Comparison of ENCODE assay signal across 8 cellular contexts in genomic region chr4:2364654-2365053, GRCh38. TPM values are rescaled to one million over a fixed set of nuclear protein-coding genes. Genes with fewer than 3 reads are reported as not detected.
DNase-seq lines count a peak whose midpoint lies in the region; ATAC-seq and TF ChIP-seq lines count a peak whose summit lies in the region.

No MANE protein-coding gene starts in this region.

- H3K14ac ChIP-seq in H9 (ENCODE audit: insufficient read depth, low read length) = no peak overlapping the region

- H3K36me3 Mint-ChIP-seq in activated naive CD8-positive, alpha-beta T cell treated with anti-CD3 and anti-CD28 coated beads, Interleukin-2, amount 10 ng/mL, durations not matched to agents 7 days and 5 days = no peaks in the 10 kb centered on the region
- no peaks in the 10 kb centered on the region; a peak in 2 of 7 replicates for H3K36me3 Mint-ChIP-seq in H9 (ENCODE audit: insufficient read depth in 1 of 3, low read depth in 3 of 3)

- H3K4me3 ChIP-seq in kidney epithelial cell (ENCODE audit: low read depth, low read length) = peak overlapping the region; percentile 45

- TF ChIP-seq CTCF in kidney epithelial cell (IDR thresholded peaks at IDR 0.05; ENCODE audit: insufficient read depth, low read length, poor library complexity, severe bottlenecking) (no peak), H9 (conservative IDR thresholded peaks at IDR 0.05) (no peak)

- H3K56ac ChIP-seq in H9 (ENCODE audit: insufficient read length, low read depth, low read length) = no peak overlapping the region

- POLR2A ChIA-PET in activated naive CD8-positive, alpha-beta T cell treated with anti-CD3 and anti-CD28 coated beads, Interleukin-2, amount 10 ng/mL, durations not matched to agents 7 days and 5 days (lab: Charles Lee) = no interaction called here

- H3K23ac ChIP-seq in H9 (ENCODE audit: insufficient read length, low read depth, low read length) = no peak overlapping the region

- no peak overlapping the region for H3K4me2 ChIP-seq in H9 (ENCODE audit: insufficient read depth, insufficient read length, low read length)

- DNase-seq in T-helper 1 cell (peak; percentile 33 to 62 (median 45)), kidney epithelial cell (ENCODE audit: low read depth) (no peak), H9 (no peak)
- peak; percentile 79 for DNase-seq in activated naive CD8-positive, alpha-beta T cell treated with anti-CD3 and anti-CD28 coated beads, Interleukin-2, amount 10 ng/mL, durations not matched to agents 7 days and 5 days
- DNase-seq in stimulated activated CD8-positive, alpha-beta memory T cell treated with anti-CD3 and anti-CD28 coated beads, Interleukin-12 subunit alpha, Interleukin-12 subunit beta, amount 100 ng/mL, for 1 hour (ENCODE audit: low read depth) = peak; percentile 35

- H3K4me3 Mint-ChIP-seq in activated naive CD8-positive, alpha-beta T cell treated with anti-CD3 and anti-CD28 coated beads, Interleukin-2, amount 10 ng/mL, durations not matched to agents 7 days and 5 days = peak overlapping the region; percentile 70
- H3K4me3 Mint-ChIP-seq in H9 = no peak overlapping the region

- no peak overlapping the region for H2BK15ac ChIP-seq in H9 (ENCODE audit: low read depth, low read length)

- H3K9ac ChIP-seq in H9 (ENCODE audit: extremely low read depth, insufficient read length, low read length) = no peak overlapping the region

- no peak overlapping the region for H3T11ph ChIP-seq in H9 (ENCODE audit: low read length)

- no peak overlapping the region for H3K4ac ChIP-seq in H9 (ENCODE audit: low read depth, low read length)

- peak overlapping the region; percentile 34 for H3K27ac Mint-ChIP-seq in activated naive CD8-positive, alpha-beta T cell treated with anti-CD3 and anti-CD28 coated beads, Interleukin-2, amount 10 ng/mL, durations not matched to agents 7 days and 5 days
- no peak overlapping the region for H3K27ac Mint-ChIP-seq in H9

- peaks cover 2% of the 10 kb centered on the region for H3K27me3 Mint-ChIP-seq in activated naive CD8-positive, alpha-beta T cell treated with anti-CD3 and anti-CD28 coated beads, Interleukin-2, amount 10 ng/mL, durations not matched to agents 7 days and 5 days
- H3K27me3 Mint-ChIP-seq in H9 (ENCODE audit: low read depth) = peaks cover 9% of the 10 kb centered on the region

- no peak overlapping the region for H4K91ac ChIP-seq in H9 (ENCODE audit: insufficient read length, low read depth, low read length)

- no peaks in the 10 kb centered on the region for H3K36me3 ChIP-seq in kidney epithelial cell (ENCODE audit: control insufficient read depth, insufficient read depth, low read length)

- H3K9me3 Mint-ChIP-seq in activated naive CD8-positive, alpha-beta T cell treated with anti-CD3 and anti-CD28 coated beads, Interleukin-2, amount 10 ng/mL, durations not matched to agents 7 days and 5 days = peaks cover 3% of the 10 kb centered on the region
- peaks cover 2 to 4% of the 10 kb centered on the region in 2 experiments; a peak in 3 of 5 replicates for H3K9me3 Mint-ChIP-seq in H9

- no peaks in the 10 kb centered on the region for H3K79me2 ChIP-seq in H9 (ENCODE audit: insufficient read depth, low read length)

- H2BK120ac ChIP-seq in H9 (ENCODE audit: low read depth, low read length, poor library complexity, severe bottlenecking) = no peak overlapping the region

- no peaks in the 10 kb centered on the region for H3K79me1 ChIP-seq in H9 (ENCODE audit: insufficient read depth, low read depth, low read length, poor library complexity, severe bottlenecking)

- H3K9me3 ChIP-seq in H9 (ENCODE audit: control insufficient read depth, low read depth, low read length) = no peaks in the 10 kb centered on the region

- no CpG with 5 or more reads among the region's 47 CpGs for WGBS in H9 (ENCODE audit: extremely low coverage, insufficient read length, low lambda C conversion rate)

- H2BK12ac ChIP-seq in H9 (ENCODE audit: insufficient read length, low read depth, low read length) = no peak overlapping the region

- H3K18ac ChIP-seq in H9 (ENCODE audit: insufficient read length, low read depth, low read length) = no peak overlapping the region

- ATAC-seq in activated naive CD8-positive, alpha-beta T cell treated with anti-CD3 and anti-CD28 coated beads, Interleukin-2, amount 10 ng/mL, durations not matched to agents 7 days and 5 days (ENCODE audit: low read depth) = peak; percentile 91
- ATAC-seq in HG03521 (IDR thresholded peaks at IDR 0.05; ENCODE audit: unreplicated experiment) = no peak
- ATAC-seq in HG03108 (IDR thresholded peaks at IDR 0.05; ENCODE audit: unreplicated experiment) = no peak
- no peak for ATAC-seq in HG03520 (IDR thresholded peaks at IDR 0.05; ENCODE audit: unreplicated experiment)

- H4K5ac ChIP-seq in H9 (ENCODE audit: insufficient read length, low read depth, low read length) = no peak overlapping the region

- H3K4me1 Mint-ChIP-seq in activated naive CD8-positive, alpha-beta T cell treated with anti-CD3 and anti-CD28 coated beads, Interleukin-2, amount 10 ng/mL, durations not matched to agents 7 days and 5 days = no peaks in the 10 kb centered on the region
- H3K4me1 Mint-ChIP-seq in H9 = peaks cover 0 to 7% of the 10 kb centered on the region in 2 experiments; a peak in 2 of 4 replicates

- H4K8ac ChIP-seq in H9 (replicated peaks; ENCODE audit: insufficient read length, low read depth, low read length) = no peak overlapping the region

- no peaks in the 10 kb centered on the region for H3K23me2 ChIP-seq in H9 (ENCODE audit: insufficient read length, low read depth, low read length, poor library complexity, severe bottlenecking)

- no peak overlapping the region for H3K27ac ChIP-seq in H9 (ENCODE audit: insufficient read length, low read depth, low read length)

- H3K4me1 ChIP-seq in H9 (ENCODE audit: insufficient read depth, low read length) = no peaks in the 10 kb centered on the region

- no peak overlapping the region for H2AFZ ChIP-seq in H9 (ENCODE audit: low read length)

- H2AK5ac ChIP-seq in H9 (ENCODE audit: insufficient read length, low read length) = no peak overlapping the region

- H2BK20ac ChIP-seq in H9 (ENCODE audit: low read depth, low read length, poor library complexity, severe bottlenecking) = no peak overlapping the region

- H2BK5ac ChIP-seq in H9 (ENCODE audit: insufficient read length, low read length) = no peak overlapping the region

- H4K20me1 ChIP-seq in H9 (ENCODE audit: control insufficient read depth, insufficient read depth, insufficient read length) = no peaks in the 10 kb centered on the region

- peaks cover 16% of the 10 kb centered on the region for H3K27me3 ChIP-seq in kidney epithelial cell (ENCODE audit: control insufficient read depth, insufficient read depth, low read length)
- no peaks in the 10 kb centered on the region for H3K27me3 ChIP-seq in H9 (ENCODE audit: insufficient read depth, low read length)

RNA-seq across cellular contexts. Expression of gene ZFYVE28, which starts 53.8 kb away (rescaled TPM):
- total RNA-seq in activated naive CD8-positive, alpha-beta T cell treated with anti-CD3 and anti-CD28 coated beads, Interleukin-2, amount 10 ng/mL, durations not matched to agents 7 days and 5 days = 10 to 100 TPM; 16.1 to 17.7 TPM
- 2.0 and 5.7 TPM in 2 replicates for total RNA-seq in kidney epithelial cell
- 0.98 and 1.2 TPM in 2 replicates for total RNA-seq in H9 (2021)

RNA-seq across cellular contexts. Expression of gene CFAP99, which starts 54.1 kb away (rescaled TPM):
- under 1 TPM in 1 of 2 experiments, not detected in 1; 0.11 TPM for total RNA-seq in activated naive CD8-positive, alpha-beta T cell treated with anti-CD3 and anti-CD28 coated beads, Interleukin-2, amount 10 ng/mL, durations not matched to agents 7 days and 5 days
- total RNA-seq in kidney epithelial cell = not detected in 2 replicates
- total RNA-seq in H9 (2021) = 0.13 and 0.35 TPM in 2 replicates

Comparison
In these comparisons a context has a peak if more than half of its experiments do, and no peak if none do; other contexts are left out.
1. DNase-seq: peak in T-helper 1 cell (5 of 5), activated naive CD8-positive, alpha-beta T cell treated with anti-CD3 and anti-CD28 coated beads, Interleukin-2, amount 10 ng/mL, durations not matched to agents 7 days and 5 days (single experiment) and stimulated activated CD8-positive, alpha-beta memory T cell treated with anti-CD3 and anti-CD28 coated beads, Interleukin-12 subunit alpha, Interleukin-12 subunit beta, amount 100 ng/mL, for 1 hour (single experiment); none in kidney epithelial cell (single experiment) and H9 (single experiment).